In genomic region chr5:57368010-57368409, GRCh38 we compare ENCODE assay signal across 22 cellular contexts.
DNase-seq lines count a peak whose midpoint lies in the region; ATAC-seq and TF ChIP-seq lines count a peak whose summit lies in the region.
"Had no signal": no experiment of that assay in that cellular context is flagged by ENCODE, and none has a peak within 500 bp of the region (broad histone marks: within the 10 kb centered on the region; RNA-seq: fewer than 3 reads in every experiment).

No MANE protein-coding gene starts in this region.

- ATAC-seq in activated CD8-positive, alpha-beta memory T cell treated with anti-CD3 and anti-CD28 coated beads, Interleukin-2, amount 10 ng/mL, durations not matched to agents 7 days and 5 days: no peak
- ATAC-seq: activated CD8-positive, alpha-beta T cell treated with anti-CD3 and anti-CD28 coated beads, Interleukin-2, amount 10 ng/mL, durations not matched to agents 7 days and 5 days; activated T-cell treated with anti-CD3 and anti-CD28 coated beads, Interleukin-2, amount 50 U/mL, for 72 hours; upper lobe of right lung had no signal

- no peak overlapping the region for H3K27ac Mint-ChIP-seq in activated CD8-positive, alpha-beta memory T cell treated with anti-CD3 and anti-CD28 coated beads, Interleukin-2, amount 10 ng/mL, durations not matched to agents 7 days and 5 days
- H3K27ac Mint-ChIP-seq: activated CD8-positive, alpha-beta T cell treated with anti-CD3 and anti-CD28 coated beads, Interleukin-2, amount 10 ng/mL, durations not matched to agents 7 days and 5 days; activated naive CD8-positive, alpha-beta T cell treated with anti-CD3 and anti-CD28 coated beads for 36 hours; activated T-cell treated with anti-CD3 and anti-CD28 coated beads, Interleukin-2, amount 50 U/mL, for 72 hours; CD8-positive, alpha-beta memory T cell had no signal

- H3K4me1 Mint-ChIP-seq in activated CD8-positive, alpha-beta memory T cell treated with anti-CD3 and anti-CD28 coated beads, Interleukin-2, amount 10 ng/mL, durations not matched to agents 7 days and 5 days: no peaks in the 10 kb centered on the region
- H3K4me1 Mint-ChIP-seq: activated naive CD8-positive, alpha-beta T cell treated with anti-CD3 and anti-CD28 coated beads for 36 hours; CD8-positive, alpha-beta memory T cell had no signal

- no peak overlapping the region for H3K4me3 Mint-ChIP-seq in activated CD8-positive, alpha-beta memory T cell treated with anti-CD3 and anti-CD28 coated beads, Interleukin-2, amount 10 ng/mL, durations not matched to agents 7 days and 5 days
- H3K4me3 Mint-ChIP-seq: activated CD8-positive, alpha-beta T cell treated with anti-CD3 and anti-CD28 coated beads, Interleukin-2, amount 10 ng/mL, durations not matched to agents 7 days and 5 days; activated naive CD8-positive, alpha-beta T cell treated with anti-CD3 and anti-CD28 coated beads for 36 hours; activated T-cell treated with anti-CD3 and anti-CD28 coated beads, Interleukin-2, amount 50 U/mL, for 72 hours; CD8-positive, alpha-beta memory T cell had no signal

- CTCF ChIA-PET in AG04450 (lab: Charles Lee): no interaction called here
- CTCF ChIA-PET in activated CD8-positive, alpha-beta memory T cell treated with anti-CD3 and anti-CD28 coated beads, Interleukin-2, amount 10 ng/mL, durations not matched to agents 7 days and 5 days (lab: Charles Lee): no interaction called here

- TF ChIP-seq CTCF in AG04450 (IDR thresholded peaks at IDR 0.05; ENCODE audit: low read depth, low read length): no peak
- no peak for TF ChIP-seq CTCF in HFF-Myc (IDR thresholded peaks at IDR 0.05; ENCODE audit: low read depth, low read length, missing control alignments)
- no peak for TF ChIP-seq CTCF in foreskin fibroblast (IDR thresholded peaks at IDR 0.05; ENCODE audit: low read depth, low read length)

- no peak overlapping the region for H3K27ac ChIP-seq in AG04450 (ENCODE audit: low read depth, low read length)
- H3K27ac ChIP-seq in effector memory CD4-positive, alpha-beta T cell (ENCODE audit: insufficient read depth, low read length, poor library complexity, severe bottlenecking): no peak overlapping the region
- H3K27ac ChIP-seq: left ventricle myocardium inferior, neutrophil, spleen, upper lobe of right lung had no signal

- no peaks in the 10 kb centered on the region for H3K9me3 Mint-ChIP-seq in activated CD8-positive, alpha-beta memory T cell treated with anti-CD3 and anti-CD28 coated beads, Interleukin-2, amount 10 ng/mL, durations not matched to agents 7 days and 5 days (ENCODE audit: low read depth)
- H3K9me3 Mint-ChIP-seq: activated naive CD8-positive, alpha-beta T cell treated with anti-CD3 and anti-CD28 coated beads for 36 hours; activated T-cell treated with anti-CD3 and anti-CD28 coated beads, Interleukin-2, amount 50 U/mL, for 72 hours; CD8-positive, alpha-beta memory T cell had no signal

- no peaks in the 10 kb centered on the region for H3K9me3 ChIP-seq in AG04450 (ENCODE audit: control insufficient read depth, insufficient read depth, low read length)
- no peaks in the 10 kb centered on the region for H3K9me3 ChIP-seq in effector memory CD4-positive, alpha-beta T cell (ENCODE audit: control insufficient read depth, low read length)
- H3K9me3 ChIP-seq: left ventricle myocardium inferior, neutrophil, spleen, upper lobe of right lung had no signal

- H3K4me1 ChIP-seq in effector memory CD4-positive, alpha-beta T cell (ENCODE audit: control insufficient read depth, insufficient read depth, low read length, poor library complexity, severe bottlenecking): no peaks in the 10 kb centered on the region
- H3K4me1 ChIP-seq: left ventricle myocardium inferior, spleen, upper lobe of right lung had no signal

- DNase-seq in AG04450 (ENCODE audit: low read depth, low spot score): peak; percentile 8
- DNase-seq in HFF-Myc (ENCODE audit: extremely low read depth, low read depth): peak; percentile 67
- DNase-seq in SW480 (ENCODE audit: low spot score): peak; percentile 27
- peak; percentile 48 to 76 for DNase-seq in foreskin fibroblast
- DNase-seq in Ammon's horn (ENCODE audit: low spot score): no peak
- no peak for DNase-seq in activated CD8-positive, alpha-beta memory T cell treated with anti-CD3 and anti-CD28 coated beads, Interleukin-2, amount 10 ng/mL, durations not matched to agents 7 days and 5 days
- no peak for DNase-seq in NCI-H1436 (lab: John Stamatoyannopoulos, UW)
- no peak for DNase-seq in effector memory CD4-positive, alpha-beta T cell
- DNase-seq: activated CD8-positive, alpha-beta T cell treated with anti-CD3 and anti-CD28 coated beads, Interleukin-2, amount 10 ng/mL, durations not matched to agents 7 days and 5 days; activated naive CD8-positive, alpha-beta T cell treated with anti-CD3 and anti-CD28 coated beads for 36 hours; activated T-cell treated with anti-CD3 and anti-CD28 coated beads, Interleukin-2, amount 50 U/mL, for 72 hours; CD8-positive, alpha-beta memory T cell; Kasumi-1; left ventricle myocardium inferior; NCI-H1105; NCI-H524; SIG-M5; spleen; stimulated activated CD4-positive, alpha-beta T cell treated with anti-CD3 and anti-CD28 coated beads, Interleukin-4, amount 100 ng/mL, for 4 hours; T-helper 9 cell; upper lobe of right lung had no signal

- H3K36me3 Mint-ChIP-seq in activated CD8-positive, alpha-beta memory T cell treated with anti-CD3 and anti-CD28 coated beads, Interleukin-2, amount 10 ng/mL, durations not matched to agents 7 days and 5 days: no peaks in the 10 kb centered on the region
- H3K36me3 Mint-ChIP-seq: activated naive CD8-positive, alpha-beta T cell treated with anti-CD3 and anti-CD28 coated beads for 36 hours; CD8-positive, alpha-beta memory T cell had no signal

- no peaks in the 10 kb centered on the region for H3K36me3 ChIP-seq in effector memory CD4-positive, alpha-beta T cell (ENCODE audit: control insufficient read depth, insufficient read depth, low read length)
- H3K36me3 ChIP-seq: left ventricle myocardium inferior, neutrophil, spleen, upper lobe of right lung had no signal

- H3K4me3 ChIP-seq in AG04450 (ENCODE audit: low read depth, low read length) (no peak overlapping the region), HFF-Myc (replicated peaks; ENCODE audit: low read depth, low read length) (no peak overlapping the region), foreskin fibroblast (ENCODE audit: low read depth in 1 of 2, low read length in 2 of 2) (no peak overlapping the region)
- H3K4me3 ChIP-seq in effector memory CD4-positive, alpha-beta T cell (ENCODE audit: insufficient read depth, low read depth, low read length, poor library complexity, severe bottlenecking): no peak overlapping the region
- H3K4me3 ChIP-seq: left ventricle myocardium inferior, spleen, upper lobe of right lung had no signal

- POLR2A ChIA-PET in AG04450 (lab: Yijun Ruan, JAX): no interaction called here

- H3K27me3 ChIP-seq in AG04450 (ENCODE audit: control insufficient read depth, insufficient read depth, low read length): no peaks in the 10 kb centered on the region
- no peaks in the 10 kb centered on the region for H3K27me3 ChIP-seq in effector memory CD4-positive, alpha-beta T cell (replicated peaks; ENCODE audit: control insufficient read depth, insufficient read depth, low read length, poor library complexity, severe bottlenecking)
- H3K27me3 ChIP-seq: neutrophil, spleen, upper lobe of right lung had no signal

- H3K27me3 Mint-ChIP-seq in activated CD8-positive, alpha-beta memory T cell treated with anti-CD3 and anti-CD28 coated beads, Interleukin-2, amount 10 ng/mL, durations not matched to agents 7 days and 5 days: peaks cover 21% of the 10 kb centered on the region

Comparison
In these comparisons a context has a peak if more than half of its experiments do, and no peak if none do; other contexts are left out.
1. DNase-seq: peak in AG04450 (single experiment), HFF-Myc (single experiment), SW480 (single experiment) and foreskin fibroblast (2 of 2); none in Ammon's horn (single experiment), activated CD8-positive, alpha-beta memory T cell treated with anti-CD3 and anti-CD28 coated beads, Interleukin-2, amount 10 ng/mL, durations not matched to agents 7 days and 5 days (single experiment), NCI-H1436 (single experiment) and effector memory CD4-positive, alpha-beta T cell (0 of 3).